ENCODE assay signal across 9 cellular contexts in genomic region chr7:55020481-55020871, GRCh38. TPM values are rescaled to one million over a fixed set of nuclear protein-coding genes. Genes with fewer than 3 reads are reported as not detected.
DNase-seq lines count a peak whose midpoint lies in the region; ATAC-seq and TF ChIP-seq lines count a peak whose summit lies in the region.
"Had no signal": no experiment of that assay in that cellular context is flagged by ENCODE, and none has a peak within 500 bp of the region (broad histone marks: within the 10 kb centered on the region; RNA-seq: fewer than 3 reads in every experiment).

No MANE protein-coding gene starts in this region.

- no peak overlapping the region for H3K4me3 Mint-ChIP-seq in stimulated activated memory B cell treated with anti-CD40 and anti-IgM and Interleukin-4, amounts not matched to agents 10 μg/mL and 1 μg/mL and 100 μg/mL, for 72 hours
- no peak overlapping the region for H3K4me3 Mint-ChIP-seq in activated CD4-positive, alpha-beta T cell treated with anti-CD3 and anti-CD28 coated beads, Interleukin-2, amount 10 ng/mL, durations not matched to agents 7 days and 5 days

- H3K4me3 ChIP-seq in WI38 (ENCODE audit: low read depth, low read length), result peak overlapping the region; percentile 86

- DNase-seq in ELR (ENCODE audit: low read depth), result peak; percentile 52
- DNase-seq in left cardiac atrium, result peak; percentile 53
- peak; percentile 59 for DNase-seq in renal cortical epithelial cell (ENCODE audit: low read depth)
- DNase-seq in effector CD8-positive, alpha-beta T cell (lab: John Stamatoyannopoulos, UW), result no peak
- DNase-seq in activated CD4-positive, alpha-beta T cell treated with anti-CD3 and anti-CD28 coated beads, Interleukin-2, amount 10 ng/mL, durations not matched to agents 7 days and 5 days, result no peak
- no peak for DNase-seq in NCI-H446 (lab: John Stamatoyannopoulos, UW)

- ATAC-seq in left cardiac atrium, result no peak
- ATAC-seq in stimulated activated memory B cell treated with anti-CD40 and anti-IgM and Interleukin-4, amounts not matched to agents 10 μg/mL and 1 μg/mL and 100 μg/mL, for 72 hours, result no peak

- H3K4me1 Mint-ChIP-seq in stimulated activated memory B cell treated with anti-CD40 and anti-IgM and Interleukin-4, amounts not matched to agents 10 μg/mL and 1 μg/mL and 100 μg/mL, for 72 hours, result no peaks in the 10 kb centered on the region
- H3K4me1 Mint-ChIP-seq in activated CD4-positive, alpha-beta T cell treated with anti-CD3 and anti-CD28 coated beads, Interleukin-2, amount 10 ng/mL, durations not matched to agents 7 days and 5 days, result no peaks in the 10 kb centered on the region

- H3K27me3 Mint-ChIP-seq in stimulated activated memory B cell treated with anti-CD40 and anti-IgM and Interleukin-4, amounts not matched to agents 10 μg/mL and 1 μg/mL and 100 μg/mL, for 72 hours, result peaks cover 43% of the 10 kb centered on the region
- peaks cover 57% of the 10 kb centered on the region for H3K27me3 Mint-ChIP-seq in activated CD4-positive, alpha-beta T cell treated with anti-CD3 and anti-CD28 coated beads, Interleukin-2, amount 10 ng/mL, durations not matched to agents 7 days and 5 days

- TF ChIP-seq CTCF in WI38 (IDR thresholded peaks at IDR 0.05; ENCODE audit: low read depth, low read length), result no peak

- CTCF ChIA-PET in activated CD4-positive, alpha-beta T cell treated with anti-CD3 and anti-CD28 coated beads, Interleukin-2, amount 10 ng/mL, durations not matched to agents 7 days and 5 days (lab: Charles Lee), result no interaction called here

- intact Hi-C loops in left cardiac atrium (cut with DNase I), result loop anchor here in 1 of 2 donors (5.0 kb wide), 1 partner anchor 112 kb away; no protein-coding TSS in a partner anchor

- POLR2A ChIA-PET in activated CD4-positive, alpha-beta T cell treated with anti-CD3 and anti-CD28 coated beads, Interleukin-2, amount 10 ng/mL, durations not matched to agents 7 days and 5 days (lab: Charles Lee), result no interaction called here

- H3K9me3 Mint-ChIP-seq in stimulated activated memory B cell treated with anti-CD40 and anti-IgM and Interleukin-4, amounts not matched to agents 10 μg/mL and 1 μg/mL and 100 μg/mL, for 72 hours, result no peaks in the 10 kb centered on the region
- no peaks in the 10 kb centered on the region for H3K9me3 Mint-ChIP-seq in activated CD4-positive, alpha-beta T cell treated with anti-CD3 and anti-CD28 coated beads, Interleukin-2, amount 10 ng/mL, durations not matched to agents 7 days and 5 days

- H3K27ac Mint-ChIP-seq in stimulated activated memory B cell treated with anti-CD40 and anti-IgM and Interleukin-4, amounts not matched to agents 10 μg/mL and 1 μg/mL and 100 μg/mL, for 72 hours, result no peak overlapping the region
- H3K27ac Mint-ChIP-seq in activated CD4-positive, alpha-beta T cell treated with anti-CD3 and anti-CD28 coated beads, Interleukin-2, amount 10 ng/mL, durations not matched to agents 7 days and 5 days, result no peak overlapping the region

- no peaks in the 10 kb centered on the region for H3K36me3 Mint-ChIP-seq in stimulated activated memory B cell treated with anti-CD40 and anti-IgM and Interleukin-4, amounts not matched to agents 10 μg/mL and 1 μg/mL and 100 μg/mL, for 72 hours
- no peaks in the 10 kb centered on the region for H3K36me3 Mint-ChIP-seq in activated CD4-positive, alpha-beta T cell treated with anti-CD3 and anti-CD28 coated beads, Interleukin-2, amount 10 ng/mL, durations not matched to agents 7 days and 5 days (ENCODE audit: low read depth)

RNA-seq across cellular contexts. Expression of gene EGFR, which starts 1.7 kb away (rescaled TPM):
- 10 to 100 TPM; 23.3 to 26.6 TPM for total RNA-seq in left cardiac atrium
- total RNA-seq in renal cortical epithelial cell, result 50.2 and 97.1 TPM in 2 replicates
- not detected for total RNA-seq in activated CD4-positive, alpha-beta T cell treated with anti-CD3 and anti-CD28 coated beads, Interleukin-2, amount 10 ng/mL, durations not matched to agents 7 days and 5 days
- total RNA-seq: T-helper 1 cell treated with Interleukin-12 subunit alpha and Interleukin-12 subunit beta and Interleukin-4 antibody, amounts not matched to agents 30 ng/mL and 1 ng/mL, for 36 hours had no signal

Comparison
In these comparisons a context has a peak if more than half of its experiments do, and no peak if none do; other contexts are left out.
1. DNase-seq: peak in ELR (single experiment), left cardiac atrium (single experiment) and renal cortical epithelial cell (single experiment); none in effector CD8-positive, alpha-beta T cell (single experiment), activated CD4-positive, alpha-beta T cell treated with anti-CD3 and anti-CD28 coated beads, Interleukin-2, amount 10 ng/mL, durations not matched to agents 7 days and 5 days (single experiment) and NCI-H446 (0 of 2).
2. RNA of gene EGFR, which starts 1.7 kb away (total RNA-seq): 50.2 to 97.1 TPM in renal cortical epithelial cell and 23.3 to 26.6 TPM in left cardiac atrium; not detected in activated CD4-positive, alpha-beta T cell treated with anti-CD3 and anti-CD28 coated beads, Interleukin-2, amount 10 ng/mL, durations not matched to agents 7 days and 5 days; every median in the first group is over 10 times any median in the second.